In genomic region chr11:77821349-77821851, GRCh38 we compare ENCODE assay signal across 8 cellular contexts. TPM values are rescaled to one million over a fixed set of nuclear protein-coding genes. Genes with fewer than 3 reads are reported as not detected.
DNase-seq lines count a peak whose midpoint lies in the region; ATAC-seq and TF ChIP-seq lines count a peak whose summit lies in the region.

No MANE protein-coding gene starts in this region.

- H3K4me2 ChIP-seq in IMR-90 (ENCODE audit: low read depth, low read length) (peak overlapping the region; percentile 76), neural cell (ENCODE audit: low read length) (peak overlapping the region; percentile 38)

- WGBS in IMR-90 (ENCODE audit: extremely low coverage in 2 of 2, insufficient read length in 1 of 2), 2 experiments, result 0% methylated on average over 4 of the region's 16 CpGs; no CpG with 5 or more reads in 1 of the 2 experiments

- H3F3A ChIP-seq in neural cell (ENCODE audit: insufficient read depth, low read length, poor library complexity, severe bottlenecking), result peaks cover 7% of the 10 kb centered on the region

- no peaks in the 10 kb centered on the region for H3K9me2 ChIP-seq in neural cell (ENCODE audit: insufficient read depth, low read length)

- no peaks in the 10 kb centered on the region for H3K9me3 Mint-ChIP-seq in Caco-2 (ENCODE audit: unreplicated experiment)
- no peaks in the 10 kb centered on the region for H3K9me3 Mint-ChIP-seq in activated T-cell treated with anti-CD3 and anti-CD28 coated beads, Interleukin-2, amount 50 U/mL, for 72 hours

- peak overlapping the region; percentile 70 for H3K23ac ChIP-seq in IMR-90 (ENCODE audit: low read depth, low read length)

- peak overlapping the region; percentile 86 for H3K14ac ChIP-seq in IMR-90 (replicated peaks; ENCODE audit: low read depth, low read length)

- TF ChIP-seq CTCF in Caco-2 (IDR thresholded peaks at IDR 0.05; ENCODE audit: insufficient read depth in 1 of 2, low read depth in 1 of 2, low read length in 1 of 2, severe bottlenecking in 1 of 2, unreplicated experiment in 1 of 2) (no peak), IMR-90 (conservative IDR thresholded peaks at IDR 0.05; ENCODE audit: low read depth, low read length) (no peak), fibroblast of pulmonary artery (IDR thresholded peaks at IDR 0.05; ENCODE audit: low read length, missing control alignments) (no peak), neural cell (IDR thresholded peaks at IDR 0.05; ENCODE audit: poor library complexity, severe bottlenecking) (no peak)

- H2BK120ac ChIP-seq in IMR-90 (ENCODE audit: low read depth, low read length), result no peak overlapping the region

- H3K27me3 ChIP-seq in Caco-2 (replicated peaks; ENCODE audit: control insufficient read depth, insufficient read depth, low read length) (no peaks in the 10 kb centered on the region), IMR-90 (ENCODE audit: control insufficient read depth, insufficient read depth, low read length) (no peaks in the 10 kb centered on the region), neural cell (ENCODE audit: insufficient read depth, low read depth, low read length) (no peaks in the 10 kb centered on the region)

- TF ChIP-seq RAD21 in IMR-90 (IDR thresholded peaks at IDR 0.05; ENCODE audit: low read length) (no peak), neural cell (conservative IDR thresholded peaks at IDR 0.05) (no peak)

- peak overlapping the region; percentile 75 for H3K9ac ChIP-seq in IMR-90 (ENCODE audit: low read depth, low read length)
- peak overlapping the region; percentile 46 for H3K9ac ChIP-seq in neural cell (ENCODE audit: low read length)

- dilution Hi-C loops in IMR-90 (cut with HindIII; ENCODE audit: low sequenced_read_pairs, unreplicated experiment), result no loop called here

- H3K36me3 Mint-ChIP-seq in Caco-2 (ENCODE audit: insufficient read depth, unreplicated experiment), result peaks cover 28% of the 10 kb centered on the region
- H3K36me3 Mint-ChIP-seq in activated T-cell treated with anti-CD3 and anti-CD28 coated beads, Interleukin-2, amount 50 U/mL, for 72 hours (ENCODE audit: insufficient read depth in 2 of 2), result peaks cover 8% of the 10 kb centered on the region in 2 donors

- no peaks in the 10 kb centered on the region for H3K9me1 ChIP-seq in IMR-90 (ENCODE audit: insufficient read depth, low read length)

- no peak overlapping the region for H4K91ac ChIP-seq in IMR-90 (ENCODE audit: insufficient read depth, low read depth, low read length)

- H2BK15ac ChIP-seq in IMR-90 (ENCODE audit: low read depth, low read length), result no peak overlapping the region

- H3K36me3 ChIP-seq in Caco-2 (ENCODE audit: control insufficient read depth, insufficient read depth, low read length) (0 out of 2 replicates have a peak, but pooled peaks cover 1% of the 10 kb centered on the region), IMR-90 (ENCODE audit: control insufficient read depth, insufficient read depth, low read length) (no peaks in the 10 kb centered on the region), neural cell (ENCODE audit: insufficient read depth, low read length) (no peaks in the 10 kb centered on the region)

- H3K4ac ChIP-seq in IMR-90 (ENCODE audit: low read depth, low read length), result peak overlapping the region; percentile 26

- H3K18ac ChIP-seq in IMR-90 (ENCODE audit: low read depth, low read length), result no peak overlapping the region

- peak overlapping the region; percentile 21 for H2AK9ac ChIP-seq in IMR-90 (replicated peaks; ENCODE audit: low read depth, low read length, poor library complexity)

- H3K4me3 Mint-ChIP-seq in Caco-2 (ENCODE audit: unreplicated experiment), result peak overlapping the region; percentile 84
- peak overlapping the region; percentile 96 to 100 for H3K4me3 Mint-ChIP-seq in activated T-cell treated with anti-CD3 and anti-CD28 coated beads, Interleukin-2, amount 50 U/mL, for 72 hours

- H3K4me3 ChIP-seq in Caco-2 (ENCODE audit: low read depth, low read length), result peak overlapping the region; percentile 100
- peak overlapping the region; percentile 66 for H3K4me3 ChIP-seq in IMR-90 (ENCODE audit: insufficient read depth, low read depth, low read length)
- peak overlapping the region; percentile 97 for H3K4me3 ChIP-seq in fibroblast of pulmonary artery (replicated peaks; ENCODE audit: low read depth, low read length)
- H3K4me3 ChIP-seq in neural cell (ENCODE audit: low read length), result peak overlapping the region; percentile 92

- POLR2A ChIA-PET in Caco-2 (lab: Charles Lee), result interaction anchor here (0.7 to 1.0 kb wide), 2 partner anchors 20 to 173 kb away, joined by 3 to 12 read pairs; partner anchors contain the start of gene INTS4
- POLR2A ChIA-PET in IMR-90 (lab: Charles Lee; ENCODE audit: unreplicated experiment), result no interaction called here

- CTCF ChIA-PET in Caco-2 (lab: Charles Lee) (interaction anchor here (0.6 kb wide), 1 partner anchor 115 kb away, joined by 4 read pairs; no protein-coding TSS in a partner anchor), IMR-90 (lab: Yijun Ruan, JAX) (interaction anchor here (0.6 to 0.7 kb wide), 3 partner anchors 16 to 259 kb away, joined by 3 to 4 read pairs (median 3); no protein-coding TSS in a partner anchor)

- H4K20me1 ChIP-seq in IMR-90 (ENCODE audit: insufficient read depth, low read length), result peaks cover 34% of the 10 kb centered on the region
- no peaks in the 10 kb centered on the region for H4K20me1 ChIP-seq in neural cell (ENCODE audit: insufficient read depth)

- peaks cover 1 to 55% of the 10 kb centered on the region in 2 experiments for H3K79me1 ChIP-seq in IMR-90 (ENCODE audit: low read depth in 1 of 2, low read length in 2 of 2)

- BruUV-seq in Caco-2 (replicated peaks; lab: Mats Ljungman, UMichigan) (TSS peak; percentile 53), IMR-90 (replicated peaks; lab: Mats Ljungman, UMichigan) (no TSS peak)

- no peak for TF ChIP-seq POLR2A in IMR-90 (IDR thresholded peaks at IDR 0.05; ENCODE audit: low read depth, low read length)

- peaks cover 6% of the 10 kb centered on the region for H3K4me1 Mint-ChIP-seq in Caco-2 (ENCODE audit: low read depth, unreplicated experiment)
- peaks cover 35% of the 10 kb centered on the region for H3K4me1 Mint-ChIP-seq in activated T-cell treated with anti-CD3 and anti-CD28 coated beads, Interleukin-2, amount 50 U/mL, for 72 hours (ENCODE audit: low read depth)

- intact Hi-C loops in Caco-2 (cut with micrococcal nuclease; ENCODE audit: unreplicated experiment) (loop anchor here (2.0 to 5.0 kb wide), 4 partner anchors 114 to 271 kb away; partner anchors contain the start of gene CLNS1A), IMR-90 (cut with micrococcal nuclease) (loop anchor here (1.0 to 2.0 kb wide), 3 partner anchors 93 to 225 kb away; partner anchors contain the start of gene INTS4)

- peak overlapping the region; percentile 77 for H3K27ac Mint-ChIP-seq in Caco-2 (ENCODE audit: unreplicated experiment)
- H3K27ac Mint-ChIP-seq in activated T-cell treated with anti-CD3 and anti-CD28 coated beads, Interleukin-2, amount 50 U/mL, for 72 hours, result peak overlapping the region; percentile 88

- peak overlapping the region; percentile 58 for H3K27ac ChIP-seq in IMR-90 (ENCODE audit: insufficient read depth, low read length)
- H3K27ac ChIP-seq in neural cell (ENCODE audit: low read length), result peak overlapping the region; percentile 11

- no peak for TF ChIP-seq EP300 in neural cell (conservative IDR thresholded peaks at IDR 0.05; ENCODE audit: poor library complexity, severe bottlenecking)

- peak overlapping the region; percentile 39; the same call in 1 of the 2 replicates for H3K56ac ChIP-seq in IMR-90 (ENCODE audit: extremely low read depth, insufficient read depth, low read length)

- H4K8ac ChIP-seq in IMR-90 (ENCODE audit: low read depth in 2 of 2, low read length in 2 of 2), result peak overlapping the region in 1 of 2 experiments; percentile 36; a peak in 1 of 4 replicates

- in situ Hi-C loops in IMR-90 (cut with MboI; ENCODE audit: low sequenced_read_pairs), result no loop called here

- H3K9me3 ChIP-seq in Caco-2 (no peaks in the 10 kb centered on the region), IMR-90 (ENCODE audit: control insufficient read depth, insufficient read depth, low read length) (no peaks in the 10 kb centered on the region), neural cell (ENCODE audit: low read length) (no peaks in the 10 kb centered on the region)

- no peaks in the 10 kb centered on the region for H3K27me3 Mint-ChIP-seq in Caco-2 (ENCODE audit: insufficient read depth, unreplicated experiment)
- H3K27me3 Mint-ChIP-seq in activated T-cell treated with anti-CD3 and anti-CD28 coated beads, Interleukin-2, amount 50 U/mL, for 72 hours (ENCODE audit: low read depth), result no peaks in the 10 kb centered on the region

- peaks cover 36% of the 10 kb centered on the region for H3K4me1 ChIP-seq in Caco-2
- peaks cover 3% of the 10 kb centered on the region for H3K4me1 ChIP-seq in IMR-90 (ENCODE audit: control insufficient read depth, insufficient read depth, low read length)

- ATAC-seq in IMR-90 (ENCODE audit: low read depth), result peak; percentile 1
- no peak for ATAC-seq in activated T-cell treated with anti-CD3 and anti-CD28 coated beads, Interleukin-2, amount 50 U/mL, for 72 hours (replicated peaks in 1 of 2)
- no peak for ATAC-seq in GM19351 (IDR thresholded peaks at IDR 0.05; ENCODE audit: unreplicated experiment)
- no peak for ATAC-seq in GM21528 (IDR thresholded peaks at IDR 0.05; ENCODE audit: low FRiP score, unreplicated experiment)

- no peak overlapping the region for H2BK20ac ChIP-seq in IMR-90 (ENCODE audit: low read depth, low read length)

- no peak overlapping the region for H2AK5ac ChIP-seq in IMR-90 (ENCODE audit: low read depth, low read length)

- no peak overlapping the region for H4K5ac ChIP-seq in IMR-90 (ENCODE audit: low read depth, low read length)

- H3K79me2 ChIP-seq in neural cell (replicated peaks; ENCODE audit: insufficient read depth, low read length), result peaks cover 25% of the 10 kb centered on the region

- DNase-seq in Caco-2 (peak in 1 of 2 experiments; percentile 45), IMR-90 (peak; percentile 40), fibroblast of pulmonary artery (ENCODE audit: low read depth) (peak; percentile 51), NCI-H2171 treated with DMSO at 0.1 percent for 48 hours (lab: John Stamatoyannopoulos, UW) (no peak)
- DNase-seq in activated T-cell treated with anti-CD3 and anti-CD28 coated beads, Interleukin-2, amount 50 U/mL, for 72 hours, result peak; percentile 8 to 16

- H2BK5ac ChIP-seq in IMR-90 (ENCODE audit: low read depth, low read length, poor library complexity, severe bottlenecking), result peak overlapping the region; percentile 39

- H2AFZ ChIP-seq in IMR-90 (replicated peaks; ENCODE audit: low read length, poor library complexity) (peak overlapping the region; percentile 92), neural cell (ENCODE audit: low read depth, low read length) (peak overlapping the region; percentile 61)

RNA-seq across cellular contexts. Expression of gene AAMDC, which starts 0.5 kb away (rescaled TPM):
- 87.7 and 89.7 TPM in 2 replicates for total RNA-seq in Caco-2 (2022)
- 15.8 and 49.7 TPM in 2 replicates for total RNA-seq in IMR-90 (2012; rRNA removed)
- polyA plus RNA-seq in IMR-90 (2012; rRNA removed), result 47.6 and 51.2 TPM in 2 replicates
- 20.9 and 28.0 TPM in 2 replicates for polyA plus RNA-seq in IMR-90 (2012; cell fraction: cytosol; rRNA removed)
- 3.7 and 17.0 TPM in 2 replicates for polyA plus RNA-seq in IMR-90 (2012; cell fraction: nucleus; rRNA removed; ENCODE audit: low replicate concordance)
- total RNA-seq in activated T-cell treated with anti-CD3 and anti-CD28 coated beads, Interleukin-2, amount 50 U/mL, for 72 hours, result 10 to 100 TPM; 10.5 to 14.7 TPM
- 3.8 and 9.7 TPM in 2 replicates for polyA plus RNA-seq in neural cell
- polyA minus RNA-seq in neural cell, result 3.7 and 5.2 TPM in 2 replicates

RNA-seq across cellular contexts. Expression of gene RSF1, which starts 0.9 kb away (rescaled TPM):
- total RNA-seq in Caco-2 (2022), result 108 and 121 TPM in 2 replicates
- total RNA-seq in IMR-90 (2012; rRNA removed), result 18.5 and 26.7 TPM in 2 replicates
- polyA plus RNA-seq in IMR-90 (2012; rRNA removed), result 13.9 and 19.1 TPM in 2 replicates
- polyA plus RNA-seq in IMR-90 (2012; cell fraction: cytosol; rRNA removed), result 1.9 and 3.8 TPM in 2 replicates
- polyA plus RNA-seq in IMR-90 (2012; cell fraction: nucleus; rRNA removed; ENCODE audit: low replicate concordance), result 1.3 and 13.3 TPM in 2 replicates
- total RNA-seq in activated T-cell treated with anti-CD3 and anti-CD28 coated beads, Interleukin-2, amount 50 U/mL, for 72 hours, result 10 to 100 TPM; 57.6 to 69.9 TPM
- 19.1 and 23.4 TPM in 2 replicates for polyA plus RNA-seq in neural cell
- 155 and 193 TPM in 2 replicates for polyA minus RNA-seq in neural cell
